ENCODE assay signal across 1 cellular context in the genomic region with DNA sequence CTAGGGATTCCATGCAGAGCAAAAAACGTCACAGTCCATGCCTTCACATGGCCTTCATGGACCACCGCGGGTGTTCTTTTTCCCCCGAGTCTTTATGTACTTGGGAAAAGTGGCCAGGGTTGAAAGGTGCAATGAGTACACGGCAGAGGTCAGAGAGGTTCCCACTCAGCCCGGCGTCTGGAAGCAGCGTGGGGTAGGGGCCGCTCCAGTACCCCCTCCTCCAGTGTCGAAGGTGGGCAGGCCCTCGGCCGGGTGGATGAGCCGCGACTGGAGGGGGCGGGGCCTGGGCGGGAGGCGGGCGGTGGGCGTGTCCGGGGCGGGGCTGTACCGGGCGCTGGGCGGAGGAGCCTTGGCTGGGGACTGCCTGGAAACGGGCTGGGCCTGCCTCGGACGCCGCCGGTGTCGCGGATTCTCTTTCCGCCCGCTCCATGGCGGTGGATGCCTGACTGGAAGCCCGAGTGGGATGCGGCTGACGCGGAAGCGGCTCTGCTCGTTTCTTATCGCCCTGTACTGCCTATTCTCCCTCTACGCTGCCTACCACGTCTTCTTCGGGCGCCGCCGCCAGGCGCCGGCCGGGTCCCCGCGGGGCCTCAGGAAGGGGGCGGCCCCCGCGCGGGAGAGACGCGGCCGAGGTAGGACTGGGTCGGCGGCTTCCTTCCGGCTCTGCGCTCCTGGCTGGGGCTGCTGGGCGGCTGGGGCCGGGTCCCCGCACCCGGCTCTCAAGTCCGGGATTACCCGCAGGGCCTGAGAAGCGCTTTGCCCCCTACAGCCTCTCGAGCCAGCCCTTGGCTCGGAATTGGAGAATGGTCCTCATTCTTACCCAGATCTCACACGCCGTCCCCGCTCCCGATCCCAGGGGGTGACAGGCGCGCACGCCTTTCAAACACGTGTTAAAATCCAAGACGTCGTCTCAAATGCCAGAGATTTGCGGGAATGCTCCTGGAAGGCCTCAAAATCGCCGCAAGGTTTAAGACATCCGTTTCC.
TF ChIP-seq lines count a peak whose summit lies in the region.

Gene RXYLT1 (plus strand): TSS at position 412 of the 984 bp plus-strand sequence. CDS start 52 bp downstream, at position 464.

TF ChIP-seq in H1, 55 proteins besides CTCF, POLR2A, EP300 and RAD21:
- TF ChIP-seq CEBPB (IDR thresholded peaks at IDR 0.05; ENCODE audit: low read depth, low read length) (no peak), SP1 (IDR thresholded peaks at IDR 0.05; ENCODE audit: low read depth, low read length) (no peak), HDAC6 (IDR thresholded peaks at IDR 0.05; ENCODE audit: low read depth, low read length) (no peak), CTBP2 (IDR thresholded peaks at IDR 0.05; ENCODE audit: borderline replicate concordance, insufficient read depth, insufficient read length, low read length) (no peak), CHD2 (IDR thresholded peaks at IDR 0.05; ENCODE audit: low read length) (no peak), SIN3A (conservative IDR thresholded peaks at IDR 0.05 in 1 of 2, IDR thresholded peaks at IDR 0.05 in 1 of 2; ENCODE audit: low read depth in 1 of 2, low read length in 2 of 2) (peak; percentile 73 to 94; a peak in 2 of 4 replicates), ATF2 (IDR thresholded peaks at IDR 0.05; ENCODE audit: low read length) (no peak), POLR2AphosphoS5 (IDR thresholded peaks at IDR 0.05; ENCODE audit: low read depth, low read length) (peak; percentile 89), ASH2L (IDR thresholded peaks at IDR 0.05; ENCODE audit: low read length) (peak; percentile 97), HDAC2 (IDR thresholded peaks at IDR 0.05; ENCODE audit: borderline replicate concordance in 1 of 2, low read depth in 2 of 2, low read length in 2 of 2) (peak; percentile 83 to 84; a peak in 1 of 4 replicates), RNF2 (IDR thresholded peaks at IDR 0.05; ENCODE audit: borderline replicate concordance, low read depth, low read length, missing control alignments, poor library complexity, severe bottlenecking) (no peak), KDM5A (IDR thresholded peaks at IDR 0.05; ENCODE audit: low read length) (no peak), SUZ12 (IDR thresholded peaks at IDR 0.05; ENCODE audit: low read length) (no peak), BCL11A (IDR thresholded peaks at IDR 0.05; ENCODE audit: low read depth in 2 of 2, low read length in 2 of 2) (no peak), TEAD4 (IDR thresholded peaks at IDR 0.05; ENCODE audit: low read depth, low read length) (peak; percentile 34; the same call in 1 of the 2 replicates), RBBP5 (IDR thresholded peaks at IDR 0.05; ENCODE audit: borderline replicate concordance, low read depth, low read length) (peak; percentile 89; the same call in 1 of the 2 replicates), BACH1 (IDR thresholded peaks at IDR 0.05; ENCODE audit: low read length) (no peak), JUND (IDR thresholded peaks at IDR 0.05; ENCODE audit: low read length) (no peak), TAF1 (IDR thresholded peaks at IDR 0.05; ENCODE audit: low read depth, low read length) (peak; percentile 68), FOSL1 (IDR thresholded peaks at IDR 0.05; ENCODE audit: insufficient read depth, low read depth, low read length) (no peak), KDM4A (IDR thresholded peaks at IDR 0.05; ENCODE audit: low read depth, low read length, severe bottlenecking) (peak; percentile 98), YY1 (IDR thresholded peaks at IDR 0.05; ENCODE audit: low read depth, low read length) (no peak), BRCA1 (IDR thresholded peaks at IDR 0.05; ENCODE audit: low read depth, low read length) (no peak), JUN (IDR thresholded peaks at IDR 0.05; ENCODE audit: low read depth, low read length) (no peak), MAFK (IDR thresholded peaks at IDR 0.05; ENCODE audit: low read depth, low read length) (no peak), ZNF274 (IDR thresholded peaks at IDR 0.05; ENCODE audit: borderline replicate concordance, extremely low read depth, low read length) (no peak), SAP30 (IDR thresholded peaks at IDR 0.05; ENCODE audit: insufficient read depth, insufficient replicate concordance, low read length) (peak; percentile 66), SP4 (IDR thresholded peaks at IDR 0.05; ENCODE audit: low read length) (peak; percentile 53; the same call in 1 of the 2 replicates), EGR1 (IDR thresholded peaks at IDR 0.05; ENCODE audit: borderline replicate concordance, low read depth, low read length) (no peak), SIX5 (IDR thresholded peaks at IDR 0.05; ENCODE audit: low read depth, low read length) (no peak), KDM1A (IDR thresholded peaks at IDR 0.05; ENCODE audit: borderline replicate concordance, low read length) (0 out of 2 replicates have a peak, but pooled peaks have one; percentile 28), TBP (IDR thresholded peaks at IDR 0.05; ENCODE audit: low read depth, low read length) (peak; percentile 58), PHF8 (conservative IDR thresholded peaks at IDR 0.05; ENCODE audit: low read depth, low read length) (peak; percentile 94)
- TF ChIP-seq, protein P1, sequence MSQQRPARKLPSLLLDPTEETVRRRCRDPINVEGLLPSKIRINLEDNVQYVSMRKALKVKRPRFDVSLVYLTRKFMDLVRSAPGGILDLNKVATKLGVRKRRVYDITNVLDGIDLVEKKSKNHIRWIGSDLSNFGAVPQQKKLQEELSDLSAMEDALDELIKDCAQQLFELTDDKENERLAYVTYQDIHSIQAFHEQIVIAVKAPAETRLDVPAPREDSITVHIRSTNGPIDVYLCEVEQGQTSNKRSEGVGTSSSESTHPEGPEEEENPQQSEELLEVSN (IDR thresholded peaks at IDR 0.05): peak; percentile 95
- TF ChIP-seq, protein P2, sequence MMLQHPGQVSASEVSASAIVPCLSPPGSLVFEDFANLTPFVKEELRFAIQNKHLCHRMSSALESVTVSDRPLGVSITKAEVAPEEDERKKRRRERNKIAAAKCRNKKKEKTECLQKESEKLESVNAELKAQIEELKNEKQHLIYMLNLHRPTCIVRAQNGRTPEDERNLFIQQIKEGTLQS (IDR thresholded peaks at IDR 0.05; ENCODE audit: insufficient read depth, low read depth, low read length): no peak
- TF ChIP-seq, protein P3, sequence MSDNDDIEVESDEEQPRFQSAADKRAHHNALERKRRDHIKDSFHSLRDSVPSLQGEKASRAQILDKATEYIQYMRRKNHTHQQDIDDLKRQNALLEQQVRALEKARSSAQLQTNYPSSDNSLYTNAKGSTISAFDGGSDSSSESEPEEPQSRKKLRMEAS (IDR thresholded peaks at IDR 0.05): peak; percentile 98
